ENCODE assay signal across 11 cellular contexts in the genomic region with DNA sequence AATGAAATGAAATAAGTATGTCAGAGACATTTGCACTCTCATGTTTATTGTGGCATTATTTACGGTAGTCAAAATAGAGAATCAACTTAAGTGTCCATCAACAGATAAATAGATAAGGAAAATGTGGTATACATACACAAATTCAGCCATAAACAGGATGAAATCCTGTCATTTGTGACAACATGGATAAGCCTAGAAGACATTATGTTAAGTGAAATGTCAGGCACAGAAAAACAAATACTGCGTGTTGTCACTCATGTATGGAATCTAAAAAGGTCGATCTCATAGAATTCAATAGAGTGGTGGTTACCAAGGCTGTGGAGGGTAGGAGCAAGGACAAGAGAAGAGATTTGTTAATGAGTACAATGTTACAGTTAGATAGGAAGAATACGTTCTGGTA. TPM values are rescaled to one million over a fixed set of nuclear protein-coding genes. Genes with fewer than 3 reads are reported as not detected.
"Had no signal": no experiment of that assay in that cellular context is flagged by ENCODE, and none has a peak within 500 bp of the region (broad histone marks: within the 10 kb centered on the region; RNA-seq: fewer than 3 reads in every experiment).

No MANE protein-coding gene starts in this region.

- H3K9me3 ChIP-seq: HAP-1 had no signal

- H3K36me3 ChIP-seq: HAP-1 had no signal

- H2AFZ ChIP-seq: GM23248, GM23338 had no signal

- FAIRE-seq: H1, H54 had no signal

- H3K9ac ChIP-seq: GM23248 had no signal

- ATAC-seq: GM23338, HCT116 had no signal

- H3K4me3 ChIP-seq: GM23248, GM23338, HAP-1 had no signal

- H3K4me2 ChIP-seq: GM23338 had no signal

- DNase-seq: GM23248, GOT3, H7, H9, HCEC 1CT, HFFc6 had no signal

- H3K27ac ChIP-seq: GM23248 had no signal

RNA-seq across cellular contexts. Expression of a gene that starts 22.2 kb away (rescaled TPM):
- polyA plus RNA-seq: GM23248, GM23338, H1 had no signal
